Comparison of ENCODE assay signal across 8 cellular contexts in genomic region chr1:156592158-156592909, GRCh38. TPM values are rescaled to one million over a fixed set of nuclear protein-coding genes. Genes with fewer than 3 reads are reported as not detected.
DNase-seq lines count a peak whose midpoint lies in the region; ATAC-seq and TF ChIP-seq lines count a peak whose summit lies in the region.

No MANE protein-coding gene starts in this region.

- ATAC-seq in naive B cell (ENCODE audit: low read depth in 2 of 2), result no peak

- H3K27me3 Mint-ChIP-seq in naive B cell, result no peaks in the 10 kb centered on the region

- H3K27me3 ChIP-seq in BJ (ENCODE audit: control insufficient read depth, insufficient read depth, low read length), result no peaks in the 10 kb centered on the region

- peaks cover 14 to 24% (median 19%) of the 10 kb centered on the region in 3 donors for H3K4me1 Mint-ChIP-seq in naive B cell

- H3K4me3 Mint-ChIP-seq in naive B cell, result peak overlapping the region; percentile 72 to 94 (median 90)

- H3K27ac Mint-ChIP-seq in naive B cell, result peak overlapping the region in 4 of 6 donors; percentile 44 to 97 (median 80)

- peak overlapping the region; percentile 54 for H3K4me3 ChIP-seq in BJ (ENCODE audit: low read depth, low read length)
- peak overlapping the region; percentile 75 for H3K4me3 ChIP-seq in LNCaP clone FGC (ENCODE audit: low read depth, low read length)

- peak overlapping the region; percentile 75 for H3K27ac ChIP-seq in cingulate gyrus (ENCODE audit: low read depth, low read length)

- no peak for DNase-seq in BJ (ENCODE audit: low read depth)
- DNase-seq in LNCaP clone FGC (ENCODE audit: low read depth), result no peak
- no peak for DNase-seq in naive B cell
- no peak for DNase-seq in NCI-H1105 treated with DMSO at 0.1 percent for 48 hours (lab: John Stamatoyannopoulos, UW)
- DNase-seq in activated CD8-positive, alpha-beta memory T cell treated with anti-CD3 and anti-CD28 coated beads, Interleukin-2, amount 50 U/mL, for 48 hours, result no peak
- DNase-seq in NCI-H2171 treated with DMSO at 0.1 percent for 48 hours (lab: John Stamatoyannopoulos, UW), result no peak
- no peak for DNase-seq in NCI-H1436 treated with DMSO at 0.1 percent for 48 hours (lab: John Stamatoyannopoulos, UW)

- H3K9me3 Mint-ChIP-seq in naive B cell, result no peaks in the 10 kb centered on the region

- POLR2A ChIA-PET in BJ (lab: Charles Lee), result interaction anchor here (0.5 kb wide), 1 partner anchor 92 kb away, joined by 8 read pairs; the partner anchor contains the start of gene MEF2D

- peaks cover 6 to 22% of the 10 kb centered on the region in 2 donors for H3K36me3 Mint-ChIP-seq in naive B cell

- H3K36me3 ChIP-seq in BJ (ENCODE audit: control insufficient read depth, insufficient read depth, low read length), result peaks cover 8% of the 10 kb centered on the region

- TF ChIP-seq CTCF in BJ (IDR thresholded peaks at IDR 0.05; ENCODE audit: insufficient read depth, low read depth, low read length), result no peak
- no peak for TF ChIP-seq CTCF in LNCaP clone FGC (IDR thresholded peaks at IDR 0.05; ENCODE audit: control insufficient read depth, extremely low read depth, insufficient read depth)

- CTCF ChIA-PET in BJ (lab: Yijun Ruan, JAX), result interaction anchor here (0.8 to 3.1 kb wide), 15 partner anchors 10 to 234 kb away, joined by 3 to 16 read pairs (median 5); partner anchors contain the start of gene GPATCH4

RNA-seq across cellular contexts. Expression of gene NAXE, which starts 0.8 kb away (rescaled TPM):
- polyA plus RNA-seq in BJ (2011; rRNA removed) (37.8 and 63.3 TPM in 2 replicates), naive B cell (ENCODE audit: low read depth in 6 of 6) (100 to 1,000 TPM in 5 of 6 donors, 10 to 100 TPM in 1; 97.6 to 177 (median 110) TPM)
- 23.8 and 29.9 TPM in 2 replicates for polyA minus RNA-seq in BJ (2011; rRNA and poly(A)+ RNA removed)

RNA-seq across cellular contexts. Expression of gene GPATCH4, which starts 8.9 kb away (rescaled TPM):
- polyA plus RNA-seq in BJ (2011; rRNA removed) (21.2 and 23.9 TPM in 2 replicates), naive B cell (ENCODE audit: low read depth in 6 of 6) (10 to 100 TPM; 16.6 to 47.9 (median 28.7) TPM)
- polyA minus RNA-seq in BJ (2011; rRNA and poly(A)+ RNA removed), result 11.4 and 11.5 TPM in 2 replicates

RNA-seq across cellular contexts. Expression of gene TTC24, which starts 12.8 kb away (rescaled TPM):
- polyA plus RNA-seq in BJ (2011; rRNA removed) (not detected in 2 replicates), naive B cell (ENCODE audit: low read depth in 6 of 6) (1 to 10 TPM in 5 of 6 donors, not detected in 1; 2.4 to 4.5 (median 3.2) TPM)
- polyA minus RNA-seq in BJ (2011; rRNA and poly(A)+ RNA removed), result not detected in 2 replicates

RNA-seq across cellular contexts. Expression of gene IQGAP3, which starts 20.0 kb away (rescaled TPM):
- polyA plus RNA-seq in BJ (2011; rRNA removed) (16.9 and 28.1 TPM in 2 replicates), naive B cell (ENCODE audit: low read depth in 6 of 6) (not detected)
- 23.5 and 30.5 TPM in 2 replicates for polyA minus RNA-seq in BJ (2011; rRNA and poly(A)+ RNA removed)

RNA-seq across cellular contexts. Expression of gene HAPLN2, which starts 26.9 kb away (rescaled TPM):
- polyA plus RNA-seq in BJ (2011; rRNA removed) (not detected in 2 replicates), naive B cell (ENCODE audit: low read depth in 6 of 6) (not detected)
- not detected in 2 replicates for polyA minus RNA-seq in BJ (2011; rRNA and poly(A)+ RNA removed)
